Comparison of ENCODE assay signal across 12 cellular contexts in genomic region chr16:48246066-48246465, GRCh38. TPM values are rescaled to one million over a fixed set of nuclear protein-coding genes. Genes with fewer than 3 reads are reported as not detected.
DNase-seq lines count a peak whose midpoint lies in the region; ATAC-seq and TF ChIP-seq lines count a peak whose summit lies in the region.
"Had no signal": no experiment of that assay in that cellular context is flagged by ENCODE, and none has a peak within 500 bp of the region (broad histone marks: within the 10 kb centered on the region; RNA-seq: fewer than 3 reads in every experiment).

No MANE protein-coding gene starts in this region.

- H3K4me3 ChIP-seq in fibroblast of villous mesenchyme (ENCODE audit: low read depth, low read length) (peak overlapping the region; percentile 15), colonic mucosa (no peak overlapping the region)

- ATAC-seq in activated CD4-positive, alpha-beta T cell treated with anti-CD3 and anti-CD28 coated beads for 36 hours = no peak
- ATAC-seq in WTC11 = no peak
- ATAC-seq in stimulated activated naive CD8-positive, alpha-beta T cell treated with anti-CD3 and anti-CD28 coated beads, Interleukin-15, amount 100 ng/mL, for 72 hours = no peak
- ATAC-seq in HG02678 (IDR thresholded peaks at IDR 0.05; ENCODE audit: unreplicated experiment) = no peak
- ATAC-seq in GM18867 (IDR thresholded peaks at IDR 0.05; ENCODE audit: unreplicated experiment) = no peak
- ATAC-seq: left lung had no signal

- POLR2A ChIA-PET in activated CD4-positive, alpha-beta T cell treated with anti-CD3 and anti-CD28 coated beads for 36 hours (lab: Charles Lee) = no interaction called here
- POLR2A ChIA-PET in WTC11 (lab: Charles Lee) = no interaction called here

- intact Hi-C loops in activated CD4-positive, alpha-beta T cell treated with anti-CD3 and anti-CD28 coated beads for 36 hours (cut with DNase I, micrococcal nuclease) = loop anchor here (5.0 to 10.0 kb wide), 4 partner anchors 381 to 1561 kb away; partner anchors contain the start of genes ITFG1 (in 1 of the 2), NETO2 (in 1 of the 2), ORC6 (in 1 of the 2) and PHKB (in 1 of the 2)
- intact Hi-C loops in colonic mucosa (cut with DNase I) = loop anchor here (10.0 kb wide), 1 partner anchor 379 kb away; no protein-coding TSS in a partner anchor

- H3K36me3 ChIP-seq in colonic mucosa = no peaks in the 10 kb centered on the region
- H3K36me3 ChIP-seq: left lung had no signal

- CTCF ChIA-PET in activated CD4-positive, alpha-beta T cell treated with anti-CD3 and anti-CD28 coated beads for 36 hours (lab: Charles Lee) = no interaction called here
- CTCF ChIA-PET in WTC11 (lab: Charles Lee) = no interaction called here

- peaks cover 2% of the 10 kb centered on the region for H3K36me3 Mint-ChIP-seq in activated CD4-positive, alpha-beta T cell treated with anti-CD3 and anti-CD28 coated beads for 36 hours (ENCODE audit: low read depth)
- H3K36me3 Mint-ChIP-seq in WTC11 = no peaks in the 10 kb centered on the region

- H3K27ac Mint-ChIP-seq in activated CD4-positive, alpha-beta T cell treated with anti-CD3 and anti-CD28 coated beads for 36 hours = peak overlapping the region; percentile 22
- H3K27ac Mint-ChIP-seq in WTC11 = no peak overlapping the region
- no peak overlapping the region for H3K27ac Mint-ChIP-seq in stimulated activated naive CD8-positive, alpha-beta T cell treated with anti-CD3 and anti-CD28 coated beads, Interleukin-15, amount 100 ng/mL, for 72 hours

- H3K4me3 Mint-ChIP-seq in activated CD4-positive, alpha-beta T cell treated with anti-CD3 and anti-CD28 coated beads for 36 hours = peak overlapping the region; percentile 91
- H3K4me3 Mint-ChIP-seq in WTC11 = 0 out of 2 replicates have a peak overlapping the region, but pooled peaks have one; percentile 2
- H3K4me3 Mint-ChIP-seq in stimulated activated naive CD8-positive, alpha-beta T cell treated with anti-CD3 and anti-CD28 coated beads, Interleukin-15, amount 100 ng/mL, for 72 hours = peak overlapping the region; percentile 11 to 49

- no peaks in the 10 kb centered on the region for H3K27me3 ChIP-seq in colonic mucosa
- H3K27me3 ChIP-seq: left lung had no signal

- no peak overlapping the region for H3K9ac ChIP-seq in colonic mucosa (ENCODE audit: low read depth in 2 of 2, low read length in 2 of 2)

- peaks cover 2% of the 10 kb centered on the region for H3K9me3 Mint-ChIP-seq in activated CD4-positive, alpha-beta T cell treated with anti-CD3 and anti-CD28 coated beads for 36 hours (ENCODE audit: low read depth)
- H3K9me3 Mint-ChIP-seq in WTC11 = peaks cover 4% of the 10 kb centered on the region
- no peaks in the 10 kb centered on the region for H3K9me3 Mint-ChIP-seq in stimulated activated naive CD8-positive, alpha-beta T cell treated with anti-CD3 and anti-CD28 coated beads, Interleukin-15, amount 100 ng/mL, for 72 hours

- peaks cover 48% of the 10 kb centered on the region for H3K4me1 Mint-ChIP-seq in activated CD4-positive, alpha-beta T cell treated with anti-CD3 and anti-CD28 coated beads for 36 hours
- H3K4me1 Mint-ChIP-seq in WTC11 = peaks cover 12% of the 10 kb centered on the region
- peaks cover 31% of the 10 kb centered on the region for H3K4me1 Mint-ChIP-seq in stimulated activated naive CD8-positive, alpha-beta T cell treated with anti-CD3 and anti-CD28 coated beads, Interleukin-15, amount 100 ng/mL, for 72 hours

- no peak for DNase-seq in activated CD4-positive, alpha-beta T cell treated with anti-CD3 and anti-CD28 coated beads for 36 hours
- no peak for DNase-seq in activated CD4-positive, alpha-beta T cell treated with anti-CD3 and anti-CD28 coated beads, Interleukin-2, amount 50 U/mL, for 48 hours
- DNase-seq in WTC11 (ENCODE audit: low spot score) (no peak), fibroblast of villous mesenchyme (ENCODE audit: low read depth) (peak; percentile 24), colonic mucosa (no peak)
- no peak for DNase-seq in stimulated activated naive CD8-positive, alpha-beta T cell treated with anti-CD3 and anti-CD28 coated beads, Interleukin-15, amount 100 ng/mL, for 72 hours
- DNase-seq: AML-193, cortex of kidney, left lung, OCI-M1 had no signal

- H3K9me3 ChIP-seq in colonic mucosa = no peaks in the 10 kb centered on the region
- H3K9me3 ChIP-seq: left lung had no signal

- peaks cover 14% of the 10 kb centered on the region for H3K4me1 ChIP-seq in colonic mucosa

- TF ChIP-seq CTCF in WTC11 (IDR thresholded peaks at IDR 0.05) (no peak), fibroblast of villous mesenchyme (IDR thresholded peaks at IDR 0.05; ENCODE audit: insufficient read depth, low read depth, low read length) (no peak), colonic mucosa (IDR thresholded peaks at IDR 0.05) (no peak)

- H3K27ac ChIP-seq in colonic mucosa = no peak overlapping the region
- H3K27ac ChIP-seq: left lung had no signal

- H3K27me3 Mint-ChIP-seq in activated CD4-positive, alpha-beta T cell treated with anti-CD3 and anti-CD28 coated beads for 36 hours = no peaks in the 10 kb centered on the region
- no peaks in the 10 kb centered on the region for H3K27me3 Mint-ChIP-seq in WTC11 (ENCODE audit: low read depth)
- H3K27me3 Mint-ChIP-seq in stimulated activated naive CD8-positive, alpha-beta T cell treated with anti-CD3 and anti-CD28 coated beads, Interleukin-15, amount 100 ng/mL, for 72 hours = no peaks in the 10 kb centered on the region

TF ChIP-seq in WTC11, 78 proteins besides CTCF, POLR2A, EP300 and RAD21:
- no peak for TF ChIP-seq SP1 (CRISPR knock-in tag; conservative IDR thresholded peaks at IDR 0.05)
- TF ChIP-seq, protein P1, sequence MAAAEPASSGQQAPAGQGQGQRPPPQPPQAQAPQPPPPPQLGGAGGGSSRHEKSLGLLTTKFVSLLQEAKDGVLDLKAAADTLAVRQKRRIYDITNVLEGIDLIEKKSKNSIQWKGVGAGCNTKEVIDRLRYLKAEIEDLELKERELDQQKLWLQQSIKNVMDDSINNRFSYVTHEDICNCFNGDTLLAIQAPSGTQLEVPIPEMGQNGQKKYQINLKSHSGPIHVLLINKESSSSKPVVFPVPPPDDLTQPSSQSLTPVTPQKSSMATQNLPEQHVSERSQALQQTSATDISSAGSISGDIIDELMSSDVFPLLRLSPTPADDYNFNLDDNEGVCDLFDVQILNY (CRISPR knock-in tag; IDR thresholded peaks at IDR 0.05) = no peak
- TF ChIP-seq ATF1 (CRISPR knock-in tag; IDR thresholded peaks at IDR 0.05) = no peak
- TF ChIP-seq ATF6 (CRISPR knock-in tag; IDR thresholded peaks at IDR 0.05) = no peak
- no peak for TF ChIP-seq MAX (CRISPR knock-in tag; IDR thresholded peaks at IDR 0.05)
- TF ChIP-seq ZNF416 (CRISPR knock-in tag; IDR thresholded peaks at IDR 0.05) = no peak
- no peak for TF ChIP-seq ATF3 (CRISPR knock-in tag; conservative IDR thresholded peaks at IDR 0.05)
- TF ChIP-seq FOXJ3 (CRISPR knock-in tag; IDR thresholded peaks at IDR 0.05; ENCODE audit: borderline replicate concordance) = no peak
- TF ChIP-seq, protein P2, sequence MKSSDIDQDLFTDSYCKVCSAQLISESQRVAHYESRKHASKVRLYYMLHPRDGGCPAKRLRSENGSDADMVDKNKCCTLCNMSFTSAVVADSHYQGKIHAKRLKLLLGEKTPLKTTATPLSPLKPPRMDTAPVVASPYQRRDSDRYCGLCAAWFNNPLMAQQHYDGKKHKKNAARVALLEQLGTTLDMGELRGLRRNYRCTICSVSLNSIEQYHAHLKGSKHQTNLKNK (CRISPR knock-in tag; IDR thresholded peaks at IDR 0.05) = no peak
- no peak for TF ChIP-seq GTF2I (CRISPR knock-in tag; conservative IDR thresholded peaks at IDR 0.05)
- no peak for TF ChIP-seq TEAD1 (CRISPR knock-in tag; IDR thresholded peaks at IDR 0.05)
- TF ChIP-seq PRRX2 (CRISPR knock-in tag; IDR thresholded peaks at IDR 0.05) = no peak

RNA-seq across cellular contexts. Expression of gene ABCC11, which starts 1.3 kb away (rescaled TPM):
- under 1 TPM; 0.07 to 0.35 TPM for total RNA-seq in activated CD4-positive, alpha-beta T cell treated with anti-CD3 and anti-CD28 coated beads for 36 hours
- total RNA-seq in WTC11 (2021) (0.05 to 0.30 TPM in 2 of 3 replicates, not detected in the other), fibroblast of villous mesenchyme (under 0.01 and 0.43 TPM in 2 replicates), colonic mucosa (not detected)

RNA-seq across cellular contexts. Expression of gene LONP2, which starts 2.0 kb away (rescaled TPM):
- 10 to 100 TPM; 60.3 to 63.2 TPM for total RNA-seq in activated CD4-positive, alpha-beta T cell treated with anti-CD3 and anti-CD28 coated beads for 36 hours
- total RNA-seq in WTC11 (2021) (28.4 to 32.4 TPM (median 30.9 TPM) in 3 replicates), fibroblast of villous mesenchyme (49.9 and 79.9 TPM in 2 replicates), colonic mucosa (10 to 100 TPM; 62.4 to 69.2 TPM)

Comparison
In these comparisons a context has a peak if more than half of its experiments do, and no peak if none do; other contexts are left out.
1. H3K4me3 Mint-ChIP-seq: peak in every context shown above with its lines; median percentile 91 in activated CD4-positive, alpha-beta T cell treated with anti-CD3 and anti-CD28 coated beads for 36 hours; 30 in stimulated activated naive CD8-positive, alpha-beta T cell treated with anti-CD3 and anti-CD28 coated beads, Interleukin-15, amount 100 ng/mL, for 72 hours; 2 in WTC11.